Comparison of ENCODE assay signal across 8 cellular contexts in genomic region chr10:61992059-61992460, GRCh38.
DNase-seq lines count a peak whose midpoint lies in the region; ATAC-seq and TF ChIP-seq lines count a peak whose summit lies in the region.
"Had no signal": no experiment of that assay in that cellular context is flagged by ENCODE, and none has a peak within 500 bp of the region (broad histone marks: within the 10 kb centered on the region; RNA-seq: fewer than 3 reads in every experiment).

No MANE protein-coding gene starts in this region.

- H4K20me1 ChIP-seq in Loucy (ENCODE audit: insufficient read depth, low read length, poor library complexity, severe bottlenecking), result no peaks in the 10 kb centered on the region

- no peak for TF ChIP-seq CTCF in Loucy (conservative IDR thresholded peaks at IDR 0.05; ENCODE audit: low read length)

- H3K4me2 ChIP-seq in Loucy (ENCODE audit: low read depth, low read length, poor library complexity, severe bottlenecking), result peak overlapping the region; percentile 84

- peak overlapping the region; percentile 30 for H3K27ac ChIP-seq in right cardiac atrium (ENCODE audit: low read length)
- peak overlapping the region; percentile 1 for H3K27ac ChIP-seq in stomach smooth muscle (ENCODE audit: low read length)
- H3K27ac ChIP-seq in substantia nigra (ENCODE audit: low read depth, low read length, poor library complexity, severe bottlenecking), result no peak overlapping the region
- H3K27ac ChIP-seq: HL-60 had no signal

- peaks cover 27% of the 10 kb centered on the region; the same call in 1 of the 2 replicates for H3K36me3 ChIP-seq in Loucy (ENCODE audit: insufficient read depth, low read length)
- no peaks in the 10 kb centered on the region for H3K36me3 ChIP-seq in stomach smooth muscle (ENCODE audit: control insufficient read depth in 2 of 2, insufficient read depth in 2 of 2, low read length in 2 of 2)

- H3K4me3 ChIP-seq in Loucy (ENCODE audit: low read length, poor library complexity, severe bottlenecking) (no peak overlapping the region), right cardiac atrium (ENCODE audit: low read length) (no peak overlapping the region), stomach smooth muscle (ENCODE audit: low read length in 2 of 2) (no peak overlapping the region)

- no peaks in the 10 kb centered on the region for H3K9me2 ChIP-seq in Loucy (replicated peaks; ENCODE audit: low read depth, low read length)

- H3K27ac Mint-ChIP-seq in activated naive CD8-positive, alpha-beta T cell treated with anti-CD3 and anti-CD28 coated beads for 36 hours, result peak overlapping the region; percentile 88

- intact Hi-C loops in right cardiac atrium (cut with DNase I) (loop anchor here in 1 of 4 donors (10.0 kb wide), 1 partner anchor 87 kb away; the partner anchor contains the start of gene ARID5B), left colon (cut with DNase I, micrococcal nuclease) (no loop called here)

- peak overlapping the region; percentile 35 for H3K4me3 Mint-ChIP-seq in activated naive CD8-positive, alpha-beta T cell treated with anti-CD3 and anti-CD28 coated beads for 36 hours

- H3K4me1 Mint-ChIP-seq in activated naive CD8-positive, alpha-beta T cell treated with anti-CD3 and anti-CD28 coated beads for 36 hours, result peaks cover 80% of the 10 kb centered on the region

- no peak for DNase-seq in activated naive CD8-positive, alpha-beta T cell treated with anti-CD3 and anti-CD28 coated beads for 36 hours
- peak in 1 of 3 donors; percentile 40 for DNase-seq in right cardiac atrium
- DNase-seq in left colon, result no peak
- no peak for DNase-seq in substantia nigra (lab: John Stamatoyannopoulos, UW)

- no peaks in the 10 kb centered on the region for H3K27me3 Mint-ChIP-seq in activated naive CD8-positive, alpha-beta T cell treated with anti-CD3 and anti-CD28 coated beads for 36 hours

- H3K36me3 Mint-ChIP-seq in activated naive CD8-positive, alpha-beta T cell treated with anti-CD3 and anti-CD28 coated beads for 36 hours, result peaks cover 61% of the 10 kb centered on the region

- H3F3A ChIP-seq in Loucy (ENCODE audit: low read depth), result peaks cover 11% of the 10 kb centered on the region

- H3K9ac ChIP-seq in Loucy (ENCODE audit: low read depth, low read length, poor library complexity, severe bottlenecking) (peak overlapping the region; percentile 71), stomach smooth muscle (ENCODE audit: low read length in 2 of 2) (peak overlapping the region in 1 of 2 donors; percentile 30)

- no peak overlapping the region for H2AFZ ChIP-seq in Loucy (ENCODE audit: low read length)

- no peaks in the 10 kb centered on the region for H3K27me3 ChIP-seq in Loucy (ENCODE audit: insufficient read depth, low read length, poor library complexity, severe bottlenecking)
- H3K27me3 ChIP-seq in right cardiac atrium (ENCODE audit: control insufficient read depth, insufficient read depth), result no peaks in the 10 kb centered on the region
- no peaks in the 10 kb centered on the region for H3K27me3 ChIP-seq in stomach smooth muscle (ENCODE audit: control insufficient read depth in 1 of 2, insufficient read depth in 2 of 2, low read length in 2 of 2)

- ATAC-seq in right cardiac atrium (peak; percentile 48 to 54), left colon (no peak), HG03196 (IDR thresholded peaks at IDR 0.05; ENCODE audit: unreplicated experiment) (no peak)

- H3K9me3 ChIP-seq in Loucy (ENCODE audit: insufficient read depth, low read depth, low read length) (no peaks in the 10 kb centered on the region), right cardiac atrium (ENCODE audit: control insufficient read depth, low read length) (no peaks in the 10 kb centered on the region), stomach smooth muscle (ENCODE audit: control insufficient read depth in 2 of 2, low read length in 2 of 2) (no peaks in the 10 kb centered on the region)

- peaks cover 74% of the 10 kb centered on the region for H3K4me1 ChIP-seq in Loucy (ENCODE audit: insufficient read depth, low read length, poor library complexity, severe bottlenecking)
- peaks cover 8% of the 10 kb centered on the region for H3K4me1 ChIP-seq in right cardiac atrium (ENCODE audit: control insufficient read depth, insufficient read depth, low read length)
- H3K4me1 ChIP-seq in stomach smooth muscle (ENCODE audit: control insufficient read depth, insufficient read depth, low read length), result peaks cover 4% of the 10 kb centered on the region

- WGBS in right cardiac atrium, result 41% methylated on average over 4 of the region's 4 CpGs

- peaks cover 94% of the 10 kb centered on the region for H3K79me2 ChIP-seq in Loucy (ENCODE audit: insufficient read depth, low read length)

- peaks cover 2% of the 10 kb centered on the region for H3K9me3 Mint-ChIP-seq in activated naive CD8-positive, alpha-beta T cell treated with anti-CD3 and anti-CD28 coated beads for 36 hours

Comparison
In these comparisons a context has a peak if more than half of its experiments do, and no peak if none do; other contexts are left out.
1. ATAC-seq: peak in right cardiac atrium (2 of 2); none in left colon (single experiment) and HG03196 (single experiment).